20 cellular contexts compared by ENCODE assay signal in the genomic region with DNA sequence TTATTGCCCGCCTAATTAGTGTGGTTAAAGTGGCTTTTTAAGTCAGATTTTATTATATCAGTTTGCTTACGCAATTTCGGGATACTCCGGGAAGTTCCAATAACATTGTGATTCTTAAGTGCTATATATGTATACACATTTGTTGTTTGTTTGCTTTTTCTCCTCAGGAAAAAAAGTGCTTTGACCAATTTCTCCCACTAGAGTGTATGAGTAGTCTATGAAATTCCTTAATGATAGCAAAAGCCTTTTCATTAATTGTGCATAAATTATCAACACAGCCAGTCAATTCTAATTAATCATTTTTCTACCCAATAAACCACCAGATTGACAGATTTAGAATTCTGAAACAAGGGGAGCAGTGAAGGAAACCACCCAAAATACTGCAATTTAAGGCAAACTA.
DNase-seq lines count a peak whose midpoint lies in the region; ATAC-seq and TF ChIP-seq lines count a peak whose summit lies in the region.
"Had no signal": no experiment of that assay in that cellular context is flagged by ENCODE, and none has a peak within 500 bp of the region (broad histone marks: within the 10 kb centered on the region; RNA-seq: fewer than 3 reads in every experiment).

No MANE protein-coding gene starts in this region.

- BruUV-seq in PC-3 (replicated peaks; lab: Mats Ljungman, UMichigan): no TSS peak

- no peak overlapping the region for H3K4me3 ChIP-seq in PC-3 (ENCODE audit: low read length)
- H3K4me3 ChIP-seq: BLaER1 treated with 17β-estradiol and CSF1 and Interleukin-3, amounts not matched to agents 10 nM and 100 nM; GM23338 had no signal

- peak; percentile 8 for DNase-seq in PC-3
- DNase-seq in medulla oblongata (ENCODE audit: extremely low spot score): peak; percentile 5
- no peak for DNase-seq in activated CD4-positive, alpha-beta T cell treated with anti-CD3 and anti-CD28 coated beads for 4 hours
- DNase-seq in GM19240 (ENCODE audit: insufficient read length, low spot score): no peak
- no peak for DNase-seq in cortex of kidney (lab: John Stamatoyannopoulos, UW)
- DNase-seq in naive thymus-derived CD8-positive, alpha-beta T cell: no peak
- DNase-seq: ACHN, HCEC 1CT, KG1, NCI-H1694, NCI-H2081, NCI-H446, NCI-H526, SIG-M5 had no signal

- H3K79me2 ChIP-seq in PC-3 (ENCODE audit: low read length): no peaks in the 10 kb centered on the region

- 0 out of 2 replicates have a peak, but pooled peaks cover under 1% of the 10 kb centered on the region for H3K27me3 ChIP-seq in PC-3 (ENCODE audit: low read length)
- H3K27me3 ChIP-seq: BLaER1 treated with 17β-estradiol and CSF1 and Interleukin-3, amounts not matched to agents 10 nM and 100 nM had no signal

- intact Hi-C loops in PC-3 (cut with micrococcal nuclease): no loop called here

- H3K4me2 ChIP-seq in PC-3 (ENCODE audit: low read length): no peak overlapping the region
- H3K4me2 ChIP-seq: BLaER1 treated with 17β-estradiol and CSF1 and Interleukin-3, amounts not matched to agents 10 nM and 100 nM; GM23338 had no signal

- H3K9me3 Mint-ChIP-seq in naive thymus-derived CD8-positive, alpha-beta T cell: peaks cover 0 to 4% (median 0%) of the 10 kb centered on the region in 9 donors

- no peak for ATAC-seq in PC-3
- ATAC-seq in naive thymus-derived CD8-positive, alpha-beta T cell: no peak
- ATAC-seq: GM23338, Panc1, SK-N-SH treated with all-trans-retinoic acid at 6 μM for 48 hours had no signal

- no peak overlapping the region for H2AFZ ChIP-seq in PC-3 (ENCODE audit: low read length)
- H2AFZ ChIP-seq: GM23338 had no signal

- H3K9me3 ChIP-seq in PC-3 (ENCODE audit: low read length): no peaks in the 10 kb centered on the region; the same call in 1 of the 2 replicates
- H3K9me3 ChIP-seq: BLaER1 treated with 17β-estradiol and CSF1 and Interleukin-3, amounts not matched to agents 10 nM and 100 nM had no signal

- CTCF ChIA-PET in PC-3 (lab: Charles Lee): no interaction called here

- no peaks in the 10 kb centered on the region for H3K9me2 ChIP-seq in PC-3 (replicated peaks; ENCODE audit: low read length)

- H3K36me3 Mint-ChIP-seq in naive thymus-derived CD8-positive, alpha-beta T cell: no peaks in the 10 kb centered on the region

- no peak overlapping the region for H3K4me3 Mint-ChIP-seq in naive thymus-derived CD8-positive, alpha-beta T cell
- H3K4me3 Mint-ChIP-seq: GM23338 had no signal

- no peak overlapping the region for H3K9ac ChIP-seq in PC-3 (ENCODE audit: low read length)
- H3K9ac ChIP-seq: BLaER1 treated with 17β-estradiol and CSF1 and Interleukin-3, amounts not matched to agents 10 nM and 100 nM had no signal

- no peak overlapping the region for H3K27ac ChIP-seq in 22Rv1
- H3K27ac ChIP-seq in C4-2B: no peak overlapping the region
- H3K27ac ChIP-seq in PC-3 (ENCODE audit: low read length): no peak overlapping the region
- H3K27ac ChIP-seq: BLaER1 treated with 17β-estradiol and CSF1 and Interleukin-3, amounts not matched to agents 10 nM and 100 nM had no signal

- H4K20me1 ChIP-seq in PC-3 (ENCODE audit: low read length): no peaks in the 10 kb centered on the region
- H4K20me1 ChIP-seq: BLaER1 treated with 17β-estradiol and CSF1 and Interleukin-3, amounts not matched to agents 10 nM and 100 nM had no signal

- H3K36me3 ChIP-seq in PC-3 (ENCODE audit: low read depth, low read length): no peaks in the 10 kb centered on the region
- H3K36me3 ChIP-seq: BLaER1 treated with 17β-estradiol and CSF1 and Interleukin-3, amounts not matched to agents 10 nM and 100 nM had no signal

- H3K27ac Mint-ChIP-seq in naive thymus-derived CD8-positive, alpha-beta T cell: no peak overlapping the region
- H3K27ac Mint-ChIP-seq: GM23338 had no signal

- POLR2A ChIA-PET in PC-3 (lab: Charles Lee; ENCODE audit: unreplicated experiment): interaction anchor here (0.7 kb wide), 1 partner anchor 9 kb away, joined by 3 read pairs; no protein-coding TSS in a partner anchor
- POLR2A ChIA-PET in naive thymus-derived CD8-positive, alpha-beta T cell (lab: Charles Lee): no interaction called here

- no peaks in the 10 kb centered on the region for H3K4me1 Mint-ChIP-seq in naive thymus-derived CD8-positive, alpha-beta T cell

- no peaks in the 10 kb centered on the region for H3F3A ChIP-seq in PC-3 (ENCODE audit: low read length, unreplicated experiment)

- TF ChIP-seq CTCF in 22Rv1 (IDR thresholded peaks at IDR 0.05) (peak; percentile 20; the same call in 1 of the 2 replicates), C4-2B (conservative IDR thresholded peaks at IDR 0.05) (peak; percentile 51), PC-3 (conservative IDR thresholded peaks at IDR 0.05; ENCODE audit: low read depth, low read length) (0 out of 2 replicates have a peak, but pooled peaks have one; percentile 26)

- H3K4me1 ChIP-seq in PC-3 (ENCODE audit: insufficient read depth, low read length): no peaks in the 10 kb centered on the region

- peaks cover 0 to 9% (median 2%) of the 10 kb centered on the region in 5 donors for H3K27me3 Mint-ChIP-seq in naive thymus-derived CD8-positive, alpha-beta T cell

Comparison
In these comparisons a context has a peak if more than half of its experiments do, and no peak if none do; other contexts are left out.
1. DNase-seq: peak in PC-3 (single experiment) and medulla oblongata (single experiment); none in activated CD4-positive, alpha-beta T cell treated with anti-CD3 and anti-CD28 coated beads for 4 hours (0 of 2), GM19240 (single experiment), cortex of kidney (single experiment) and naive thymus-derived CD8-positive, alpha-beta T cell (0 of 10).
2. Peak in every context shown above with its lines, with median percentiles within 50 percentile points of each other: CTCF ChIP-seq.